In genomic region chr15:86839502-86839901, GRCh38 we compare ENCODE assay signal across 30 cellular contexts.
"Had no signal": no experiment of that assay in that cellular context is flagged by ENCODE, and none has a peak within 500 bp of the region (broad histone marks: within the 10 kb centered on the region; RNA-seq: fewer than 3 reads in every experiment).

No MANE protein-coding gene starts in this region.

- H3K9me3 ChIP-seq: adrenal gland, ascending aorta, body of pancreas, breast epithelium had no signal

- H3K27me3 ChIP-seq: adrenal gland, ascending aorta, body of pancreas, brain microvascular endothelial cell, cardiac muscle cell had no signal

- H3K27ac ChIP-seq: adrenal gland, ascending aorta, body of pancreas, brain microvascular endothelial cell, breast epithelium, cardiac muscle cell had no signal

- H3K4me3 ChIP-seq: adrenal gland, ascending aorta, body of pancreas, breast epithelium, cardiac muscle cell had no signal

- DNase-seq: activated effector memory CD4-positive, alpha-beta T cell treated with anti-CD3 and anti-CD28 coated beads, Interleukin-2, amount 50 U/mL, for 16 hours; activated effector memory CD4-positive, alpha-beta T cell treated with Interleukin-2 at 50 U/mL for 16 hours; activated gamma-delta T cell; activated gamma-delta T cell treated with Interleukin-2 at 50 U/mL for 16 hours; activated naive CD4-positive, alpha-beta T cell; activated naive CD4-positive, alpha-beta T cell treated with anti-CD3 and anti-CD28 coated beads for 36 hours; activated naive CD4-positive, alpha-beta T cell treated with anti-CD3 and anti-CD28 coated beads, Interleukin-2, amount 10 ng/mL, durations not matched to agents 7 days and 5 days; activated naive CD4-positive, alpha-beta T cell treated with anti-CD3 and anti-CD28 coated beads, Interleukin-2, amount 50 U/mL, for 16 hours; activated naive CD4-positive, alpha-beta T cell treated with Interleukin-2 at 50 U/mL for 16 hours; activated naive CD8-positive, alpha-beta T cell treated with anti-CD3 and anti-CD28 coated beads for 36 hours; activated naive CD8-positive, alpha-beta T cell treated with anti-CD3 and anti-CD28 coated beads, Interleukin-2, amount 10 ng/mL, durations not matched to agents 7 days and 5 days; activated naive CD8-positive, alpha-beta T cell treated with anti-CD3 and anti-CD28 coated beads, Interleukin-2, amount 50 U/mL, for 24 hours; activated T-cell treated with anti-CD3 and anti-CD28 coated beads, Interleukin-2, amount 50 U/mL, for 1 hour; activated T-cell treated with anti-CD3 and anti-CD28 coated beads, Interleukin-2, amount 50 U/mL, for 24 hours; activated T-cell treated with anti-CD3 and anti-CD28 coated beads, Interleukin-2, amount 50 U/mL, for 4 hours; activated T-cell treated with anti-CD3 and anti-CD28 coated beads, Interleukin-2, amount 50 U/mL, for 48 hours; activated T-cell treated with anti-CD3 and anti-CD28 coated beads, Interleukin-2, amount 50 U/mL, for 72 hours; adrenal gland; amniotic stem cell; amygdala; anterior cingulate cortex; aorta; body of pancreas; brain microvascular endothelial cell; caudate nucleus; central memory CD4-positive, alpha-beta T cell; cerebellar nuclear complex had no signal

- H3K36me3 ChIP-seq: adrenal gland, ascending aorta, brain microvascular endothelial cell, breast epithelium, cardiac muscle cell had no signal
